ENCODE assay signal across 8 cellular contexts in the genomic region with DNA sequence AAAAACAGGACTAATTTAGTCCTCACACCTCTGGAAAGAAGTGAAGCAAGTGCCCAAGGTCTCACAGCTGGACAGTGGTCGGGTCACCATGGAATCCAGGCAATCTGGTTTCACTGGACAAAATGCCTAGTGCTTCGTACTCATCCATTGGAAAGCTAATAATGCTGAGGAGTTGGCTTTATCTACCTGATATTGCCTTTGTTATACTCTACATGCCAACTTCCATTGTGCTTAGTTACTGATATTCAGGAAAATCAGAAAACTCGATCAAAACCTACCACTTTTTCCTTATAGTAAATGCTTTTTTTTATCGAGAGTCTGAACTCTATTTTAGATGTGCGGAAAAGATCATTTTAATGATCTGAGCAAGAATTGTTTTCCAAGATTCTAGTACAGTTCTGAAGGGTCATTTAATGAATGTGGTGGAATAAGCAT. TPM values are rescaled to one million over a fixed set of nuclear protein-coding genes. Genes with fewer than 3 reads are reported as not detected.
A peak's percentile ranks its signal among the peaks of the same experiment; 100 is the strongest.
DNase-seq lines count a peak whose midpoint lies in the region; ATAC-seq and TF ChIP-seq lines count a peak whose summit lies in the region.

No MANE protein-coding gene starts in this region.

- ATAC-seq in activated T-cell treated with anti-CD3 and anti-CD28 coated beads, Interleukin-2, amount 50 U/mL, for 72 hours (replicated peaks in 1 of 2) = no peak
- ATAC-seq in activated T-helper 17 cell treated with anti-CD3 and anti-CD28 coated beads, Interleukin-2, amount 50 U/mL, for 72 hours (replicated peaks) = no peak
- ATAC-seq in left colon (peak; percentile 17), GM21723 (IDR thresholded peaks at IDR 0.05; ENCODE audit: unreplicated experiment) (no peak)

- peaks cover 24% of the 10 kb centered on the region for H3K27me3 Mint-ChIP-seq in activated T-cell treated with anti-CD3 and anti-CD28 coated beads, Interleukin-2, amount 50 U/mL, for 72 hours (ENCODE audit: low read depth)
- peaks cover 11% of the 10 kb centered on the region for H3K27me3 Mint-ChIP-seq in activated T-helper 17 cell treated with anti-CD3 and anti-CD28 coated beads, Interleukin-2, amount 50 U/mL, for 72 hours

- H3K36me3 ChIP-seq in transverse colon = no peaks in the 10 kb centered on the region

- TF ChIP-seq POLR2A in transverse colon (IDR thresholded peaks at IDR 0.05) = no peak

- no peak for DNase-seq in activated T-cell treated with anti-CD3 and anti-CD28 coated beads, Interleukin-2, amount 50 U/mL, for 72 hours
- DNase-seq in activated T-cell treated with anti-CD3 and anti-CD28 coated beads, Interleukin-2, amount 50 U/mL, for 48 hours = no peak
- DNase-seq in left colon = no peak
- no peak for DNase-seq in transverse colon
- DNase-seq in mesenteric fat pad (ENCODE audit: low spot score) = no peak
- DNase-seq in OCI-M1 (lab: John Stamatoyannopoulos, UW) = no peak

- peak overlapping the region; percentile 88 for H3K27ac Mint-ChIP-seq in activated T-cell treated with anti-CD3 and anti-CD28 coated beads, Interleukin-2, amount 50 U/mL, for 72 hours
- peak overlapping the region; percentile 75 for H3K27ac Mint-ChIP-seq in activated T-helper 17 cell treated with anti-CD3 and anti-CD28 coated beads, Interleukin-2, amount 50 U/mL, for 72 hours

- peaks cover 6% of the 10 kb centered on the region for H3K4me1 Mint-ChIP-seq in activated T-cell treated with anti-CD3 and anti-CD28 coated beads, Interleukin-2, amount 50 U/mL, for 72 hours (ENCODE audit: low read depth)
- H3K4me1 Mint-ChIP-seq in activated T-helper 17 cell treated with anti-CD3 and anti-CD28 coated beads, Interleukin-2, amount 50 U/mL, for 72 hours = no peaks in the 10 kb centered on the region

- no peaks in the 10 kb centered on the region for H3K27me3 ChIP-seq in transverse colon

- 47 to 63% methylated on average over 4 to 5 of the region's 5 CpGs for WGBS in transverse colon (ENCODE audit: low coverage in 1 of 2), 2 donors

- H3K4me3 Mint-ChIP-seq in activated T-cell treated with anti-CD3 and anti-CD28 coated beads, Interleukin-2, amount 50 U/mL, for 72 hours = peak overlapping the region; percentile 88 to 93
- peak overlapping the region; percentile 79 for H3K4me3 Mint-ChIP-seq in activated T-helper 17 cell treated with anti-CD3 and anti-CD28 coated beads, Interleukin-2, amount 50 U/mL, for 72 hours

- no peak for TF ChIP-seq CTCF in transverse colon (IDR thresholded peaks at IDR 0.05)

- in situ Hi-C loops in transverse colon (cut with MboI; ENCODE audit: low pct_ligation_motif_present in 1 of 4, low pct_unique_long_range_greater_than_20kb in 1 of 4, low sequenced_read_pairs in 3 of 4) = no loop called here

- TF ChIP-seq EP300 in transverse colon (IDR thresholded peaks at IDR 0.05; ENCODE audit: low read depth) = no peak

- intact Hi-C loops in left colon (cut with DNase I, micrococcal nuclease) (no loop called here), transverse colon (cut with DNase I; ENCODE audit: low total_unique reads) (loop anchor here (10.0 kb wide), 1 partner anchor 66 kb away; the partner anchor contains the start of gene SLC35A1)

- H3K4me3 ChIP-seq in transverse colon = peak overlapping the region; percentile 12 to 98 (median 72)

- H3K9me3 Mint-ChIP-seq in activated T-cell treated with anti-CD3 and anti-CD28 coated beads, Interleukin-2, amount 50 U/mL, for 72 hours = no peaks in the 10 kb centered on the region
- H3K9me3 Mint-ChIP-seq in activated T-helper 17 cell treated with anti-CD3 and anti-CD28 coated beads, Interleukin-2, amount 50 U/mL, for 72 hours = no peaks in the 10 kb centered on the region

- H3K27ac ChIP-seq in transverse colon = peak overlapping the region; percentile 86 to 91 (median 88)

- H3K4me1 ChIP-seq in transverse colon = peaks cover 0 to 11% (median 4%) of the 10 kb centered on the region in 4 donors

- no peaks in the 10 kb centered on the region for H3K36me3 Mint-ChIP-seq in activated T-cell treated with anti-CD3 and anti-CD28 coated beads, Interleukin-2, amount 50 U/mL, for 72 hours (ENCODE audit: insufficient read depth in 2 of 2)
- no peaks in the 10 kb centered on the region for H3K36me3 Mint-ChIP-seq in activated T-helper 17 cell treated with anti-CD3 and anti-CD28 coated beads, Interleukin-2, amount 50 U/mL, for 72 hours (ENCODE audit: low read depth)

- H3K9me3 ChIP-seq in transverse colon = no peaks in the 10 kb centered on the region

RNA-seq across cellular contexts. Expression of gene CFAP206, which starts 1.0 kb away (rescaled TPM):
- total RNA-seq in activated T-cell treated with anti-CD3 and anti-CD28 coated beads, Interleukin-2, amount 50 U/mL, for 72 hours = not detected
- total RNA-seq in activated T-helper 17 cell treated with anti-CD3 and anti-CD28 coated beads, Interleukin-2, amount 50 U/mL, for 72 hours = not detected
- total RNA-seq in left colon (under 1 TPM in 1 of 2 donors, not detected in 1; 0.12 TPM), transverse colon (not detected), mesenteric fat pad (0.19 TPM)
